12 cellular contexts compared by ENCODE assay signal in the genomic region with DNA sequence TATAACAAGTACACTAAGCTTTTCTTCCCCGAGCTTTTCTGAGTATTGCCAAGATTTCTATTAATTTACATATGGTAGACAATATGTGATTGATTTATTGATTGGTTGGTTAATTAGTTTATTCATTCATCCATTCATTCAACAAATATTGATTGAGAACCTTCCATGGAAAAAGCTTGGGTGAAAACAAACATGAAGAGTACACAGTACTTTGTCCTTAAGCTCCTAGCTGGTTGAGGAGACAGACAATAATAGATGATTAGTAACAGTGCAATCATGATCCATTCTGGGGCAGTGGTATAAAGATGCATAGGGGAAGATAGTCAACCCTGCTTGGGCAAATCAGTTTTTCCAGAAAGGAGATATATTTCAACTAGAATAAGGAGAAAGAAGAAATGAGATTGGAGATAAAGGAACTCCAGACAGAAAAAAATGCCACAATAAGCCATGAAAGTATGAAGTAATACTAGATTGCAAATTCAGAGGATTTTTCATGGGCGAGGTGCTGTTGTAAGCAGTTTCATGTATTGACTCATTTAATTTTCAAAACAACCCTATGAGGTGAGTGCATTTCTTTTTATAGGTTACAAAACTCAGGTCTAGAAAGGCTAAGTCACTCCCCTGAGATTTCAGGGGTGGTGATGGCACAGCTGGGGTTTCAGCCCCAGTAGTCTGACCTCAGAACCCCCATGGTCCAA.
DNase-seq lines count a peak whose midpoint lies in the region; ATAC-seq and TF ChIP-seq lines count a peak whose summit lies in the region.
"Had no signal": no experiment of that assay in that cellular context is flagged by ENCODE, and none has a peak within 500 bp of the region (broad histone marks: within the 10 kb centered on the region; RNA-seq: fewer than 3 reads in every experiment).

No MANE protein-coding gene starts in this region.

- H3K4me3 Mint-ChIP-seq in MCF 10A (ENCODE audit: unreplicated experiment): no peak overlapping the region
- H3K4me3 Mint-ChIP-seq: dendritic cell treated with granulocyte-macrophage colony-stimulating factor and Interleukin-4, amounts not matched to agents 40 ng/mL and 50 ng/mL, for 4 days; naive B cell had no signal

- TF ChIP-seq POLR2A in breast epithelium (IDR thresholded peaks at IDR 0.05): no peak

- H3K9me3 Mint-ChIP-seq in MCF 10A (ENCODE audit: unreplicated experiment): peaks cover 8% of the 10 kb centered on the region

- TF ChIP-seq CTCF in MCF 10A (IDR thresholded peaks at IDR 0.05; ENCODE audit: unreplicated experiment): no peak
- TF ChIP-seq CTCF in breast epithelium (IDR thresholded peaks at IDR 0.05): no peak
- no peak for TF ChIP-seq CTCF in RWPE2 (IDR thresholded peaks at IDR 0.05; ENCODE audit: poor library complexity, severe bottlenecking)

- peak; percentile 88 for ATAC-seq in HG03045 (IDR thresholded peaks at IDR 0.05; ENCODE audit: unreplicated experiment)
- ATAC-seq in RWPE2 (ENCODE audit: low read depth): peak; percentile 17; the same call in 2 of the 3 replicates

- H3K27me3 ChIP-seq in breast epithelium: no peaks in the 10 kb centered on the region
- no peaks in the 10 kb centered on the region for H3K27me3 ChIP-seq in RWPE2 (ENCODE audit: insufficient read depth, poor library complexity, severe bottlenecking)

- H3K4me1 Mint-ChIP-seq in MCF 10A (ENCODE audit: insufficient read depth, unreplicated experiment): peaks cover 9% of the 10 kb centered on the region
- H3K4me1 Mint-ChIP-seq: naive B cell had no signal

- no peak overlapping the region for H3K27ac Mint-ChIP-seq in MCF 10A (ENCODE audit: low read depth, unreplicated experiment)
- H3K27ac Mint-ChIP-seq: dendritic cell treated with granulocyte-macrophage colony-stimulating factor and Interleukin-4, amounts not matched to agents 40 ng/mL and 50 ng/mL, for 4 days; naive B cell had no signal

- no peaks in the 10 kb centered on the region for H3K36me3 Mint-ChIP-seq in MCF 10A (ENCODE audit: insufficient read depth, unreplicated experiment)
- H3K36me3 Mint-ChIP-seq: naive B cell had no signal

- CTCF ChIA-PET in MCF 10A (lab: Yijun Ruan, JAX): interaction anchor here (1.2 to 1.3 kb wide), 2 partner anchors 12 to 881 kb away, joined by 3 read pairs; no protein-coding TSS in a partner anchor

- no peaks in the 10 kb centered on the region for H3K36me3 ChIP-seq in breast epithelium
- no peaks in the 10 kb centered on the region for H3K36me3 ChIP-seq in RWPE2 (ENCODE audit: low read depth)

- H3K4me1 ChIP-seq in breast epithelium: no peaks in the 10 kb centered on the region
- H3K4me1 ChIP-seq in RWPE2 (ENCODE audit: insufficient read depth, poor library complexity, severe bottlenecking): no peaks in the 10 kb centered on the region

- H3K27ac ChIP-seq in breast epithelium: no peak overlapping the region
- no peak overlapping the region for H3K27ac ChIP-seq in RWPE2 (ENCODE audit: poor library complexity, severe bottlenecking)
- H3K27ac ChIP-seq: 22Rv1 had no signal

- intact Hi-C loops in MCF 10A (cut with micrococcal nuclease) (no loop called here), breast epithelium (cut with DNase I; ENCODE audit: low total_unique reads) (no loop called here)

- H3K9me3 ChIP-seq in breast epithelium (no peaks in the 10 kb centered on the region), RWPE2 (ENCODE audit: severe bottlenecking) (no peaks in the 10 kb centered on the region)

- in situ Hi-C loops in KBM-7 (cut with MboI; ENCODE audit: low pct_unique_long_range_greater_than_20kb, low sequenced_read_pairs): no loop called here

- no peaks in the 10 kb centered on the region for H3K27me3 Mint-ChIP-seq in MCF 10A (ENCODE audit: insufficient read depth, unreplicated experiment)
- H3K27me3 Mint-ChIP-seq: dendritic cell treated with granulocyte-macrophage colony-stimulating factor and Interleukin-4, amounts not matched to agents 40 ng/mL and 50 ng/mL, for 4 days; naive B cell had no signal

- no TSS peak for BruUV-seq in MCF 10A (replicated peaks; lab: Mats Ljungman, UMichigan)

- POLR2A ChIA-PET in MCF 10A (lab: Yijun Ruan, JAX): interaction anchor here (0.6 to 2.9 kb wide), 13 partner anchors 9 to 217 kb away, joined by 3 to 21 read pairs (median 4); no protein-coding TSS in a partner anchor

- DNase-seq in MCF 10A (ENCODE audit: unreplicated experiment) (peak; percentile 8), breast epithelium (ENCODE audit: low spot score in 2 of 2) (no peak), RWPE2 (ENCODE audit: low spot score) (no peak), T-helper 2 cell (no peak), KBM-7 (no peak), glomerular visceral epithelial cell (ENCODE audit: extremely low spot score) (no peak)
- no peak for DNase-seq in activated CD4-positive, alpha-beta T cell treated with anti-CD3 and anti-CD28 coated beads for 1 hour
- DNase-seq: DND-41, naive B cell had no signal

- H3K4me3 ChIP-seq in breast epithelium (no peak overlapping the region), RWPE2 (ENCODE audit: severe bottlenecking) (no peak overlapping the region)
